In the genomic region with DNA sequence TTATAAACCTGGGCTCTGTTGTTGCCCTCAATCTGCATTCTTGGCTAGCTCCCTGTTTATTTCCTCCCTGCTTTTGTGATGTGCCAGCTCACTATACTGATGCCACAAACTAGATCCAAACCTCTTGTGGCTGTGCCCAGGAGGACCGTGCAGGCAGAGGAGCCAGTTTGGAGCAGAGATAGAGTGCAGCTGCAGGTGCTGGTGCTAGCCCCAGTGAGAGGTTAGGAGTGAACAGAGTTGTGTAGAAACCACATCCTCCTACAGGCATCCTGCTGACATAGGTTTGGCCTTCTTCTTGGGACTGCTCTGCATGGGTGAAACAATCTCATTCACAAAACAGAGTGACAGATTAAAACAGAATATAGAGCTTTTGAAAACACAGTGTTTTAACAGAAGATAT, we compare ENCODE assay signal across 1 cellular context.
TF ChIP-seq lines count a peak whose summit lies in the region.

No MANE protein-coding gene starts in this region.

TF ChIP-seq in IMR-90, 13 proteins besides CTCF, POLR2A, EP300 and RAD21 (continued from another document):
- TF ChIP-seq, protein P1, sequence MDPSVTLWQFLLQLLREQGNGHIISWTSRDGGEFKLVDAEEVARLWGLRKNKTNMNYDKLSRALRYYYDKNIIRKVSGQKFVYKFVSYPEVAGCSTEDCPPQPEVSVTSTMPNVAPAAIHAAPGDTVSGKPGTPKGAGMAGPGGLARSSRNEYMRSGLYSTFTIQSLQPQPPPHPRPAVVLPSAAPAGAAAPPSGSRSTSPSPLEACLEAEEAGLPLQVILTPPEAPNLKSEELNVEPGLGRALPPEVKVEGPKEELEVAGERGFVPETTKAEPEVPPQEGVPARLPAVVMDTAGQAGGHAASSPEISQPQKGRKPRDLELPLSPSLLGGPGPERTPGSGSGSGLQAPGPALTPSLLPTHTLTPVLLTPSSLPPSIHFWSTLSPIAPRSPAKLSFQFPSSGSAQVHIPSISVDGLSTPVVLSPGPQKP (IDR thresholded peaks at IDR 0.05; ENCODE audit: borderline replicate concordance, low read depth, low read length), result no peak
